10 cellular contexts compared by ENCODE assay signal in genomic region chr18:63157293-63158011, GRCh38.
A peak's percentile ranks its signal among the peaks of the same experiment; 100 is the strongest.
DNase-seq lines count a peak whose midpoint lies in the region; ATAC-seq, FAIRE-seq and TF ChIP-seq lines count a peak whose summit lies in the region.
"Had no signal": no experiment of that assay in that cellular context is flagged by ENCODE, and none has a peak within 500 bp of the region (broad histone marks: within the 10 kb centered on the region; RNA-seq: fewer than 3 reads in every experiment).

No MANE protein-coding gene starts in this region.

- peak overlapping the region; percentile 92 for H3K4me2 ChIP-seq in DOHH2 (ENCODE audit: low read length)

- TF ChIP-seq CTCF in DOHH2 (IDR thresholded peaks at IDR 0.05; ENCODE audit: low read depth, low read length, poor library complexity, severe bottlenecking), result no peak

- peaks cover 0 to 4% (median 0%) of the 10 kb centered on the region in 3 donors for H3K36me3 Mint-ChIP-seq in immature natural killer cell

- no peaks in the 10 kb centered on the region for H4K20me1 ChIP-seq in DOHH2 (ENCODE audit: control insufficient read depth, insufficient read depth, low read depth, low read length)

- H3K4me1 Mint-ChIP-seq in immature natural killer cell, result peaks cover 90 to 93% of the 10 kb centered on the region in 2 donors

- peak overlapping the region; percentile 44 to 96 (median 62) for H3K27ac Mint-ChIP-seq in immature natural killer cell

- H3K9me3 ChIP-seq in DOHH2 (ENCODE audit: control insufficient read depth, insufficient read depth, low read length), result no peaks in the 10 kb centered on the region

- peaks cover 9 to 23% (median 14%) of the 10 kb centered on the region in 3 donors for H3K27me3 Mint-ChIP-seq in immature natural killer cell (ENCODE audit: low read depth in 3 of 3)

- FAIRE-seq in frontal cortex (lab: Jason Lieb, UNC), result no peak

- H3K4me3 Mint-ChIP-seq in immature natural killer cell, result peak overlapping the region in 2 of 5 donors; percentile 21 to 93

- H3F3A ChIP-seq in DOHH2 (ENCODE audit: control insufficient read depth, insufficient read depth), result peaks cover 40% of the 10 kb centered on the region

- peaks cover 98% of the 10 kb centered on the region for H3K79me2 ChIP-seq in DOHH2 (ENCODE audit: control insufficient read depth, low read length)

- H3K27ac ChIP-seq in DOHH2 (ENCODE audit: low read depth, low read length), result peak overlapping the region; percentile 94

- in situ Hi-C loops in KBM-7 (cut with MboI; ENCODE audit: low pct_unique_long_range_greater_than_20kb, low sequenced_read_pairs), result no loop called here

- peaks cover 99% of the 10 kb centered on the region for H3K4me1 ChIP-seq in DOHH2 (ENCODE audit: control insufficient read depth, low read length)

- H3K27me3 ChIP-seq in DOHH2 (ENCODE audit: control insufficient read depth, low read length), result no peaks in the 10 kb centered on the region

- ATAC-seq in GM21529 (IDR thresholded peaks at IDR 0.05; ENCODE audit: unreplicated experiment), result peak; percentile 20

- peaks cover 72% of the 10 kb centered on the region for H3K36me3 ChIP-seq in DOHH2 (ENCODE audit: control insufficient read depth, low read length)

- H3K9me3 Mint-ChIP-seq in immature natural killer cell, result no peaks in the 10 kb centered on the region

- H3K4me3 ChIP-seq in DOHH2 (ENCODE audit: low read length), result peak overlapping the region; percentile 73

- peak; percentile 52 for DNase-seq in NCI-H774 (lab: John Stamatoyannopoulos, UW)
- no peak for DNase-seq in immature natural killer cell
- no peak for DNase-seq in frontal cortex (ENCODE audit: low spot score in 2 of 2)
- no peak for DNase-seq in KBM-7
- DNase-seq in NCI-H187 (lab: John Stamatoyannopoulos, UW), result no peak
- DNase-seq in SIG-M5 (lab: John Stamatoyannopoulos, UW), result no peak
- DNase-seq: mesendoderm, NCI-H524 had no signal

- no peaks in the 10 kb centered on the region for H3K9me2 ChIP-seq in DOHH2 (replicated peaks; ENCODE audit: control insufficient read depth, low read length)
